ENCODE assay signal across 22 cellular contexts in the genomic region with DNA sequence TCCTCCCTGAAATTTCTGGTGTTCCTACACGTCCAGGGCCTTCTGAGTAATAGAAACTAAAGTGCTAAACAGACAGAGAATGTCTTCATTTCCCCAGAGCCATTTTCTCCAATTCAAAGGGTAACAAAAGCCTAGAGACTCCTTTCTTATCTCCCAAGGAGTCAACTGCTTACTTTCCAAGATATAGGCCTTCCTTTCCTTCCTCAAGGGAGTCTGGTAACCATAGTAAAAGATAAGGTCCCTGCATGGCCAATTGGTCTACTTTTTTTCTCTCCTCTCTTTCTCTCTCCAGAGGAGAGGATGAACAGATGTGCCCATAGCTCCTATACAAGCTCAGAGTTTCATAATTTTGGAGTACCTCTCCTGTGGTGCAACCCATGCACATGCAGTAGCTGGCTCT.
"Had no signal": no experiment of that assay in that cellular context is flagged by ENCODE, and none has a peak within 500 bp of the region (broad histone marks: within the 10 kb centered on the region; RNA-seq: fewer than 3 reads in every experiment).

No MANE protein-coding gene starts in this region.

- H3K4me1 ChIP-seq: left lung, prostate gland, right atrium auricular region, suprapubic skin, vagina had no signal

- H3K27me3 Mint-ChIP-seq: naive thymus-derived CD4-positive, alpha-beta T cell; stimulated activated naive CD8-positive, alpha-beta T cell treated with anti-CD3 and anti-CD28 coated beads, Interleukin-15, amount 100 ng/mL, for 72 hours had no signal

- H3K27ac Mint-ChIP-seq: naive thymus-derived CD4-positive, alpha-beta T cell; nephron progenitor cell; stimulated activated naive CD8-positive, alpha-beta T cell treated with anti-CD3 and anti-CD28 coated beads, Interleukin-15, amount 100 ng/mL, for 72 hours had no signal

- H3K9me3 ChIP-seq: esophagus muscularis mucosa, prostate gland, right atrium auricular region, suprapubic skin, vagina had no signal

- DNase-seq: dorsolateral prefrontal cortex; effector CD4-positive, alpha-beta T cell; hypothalamus; left lung; mesenchymal stem cell; midbrain; naive thymus-derived CD4-positive, alpha-beta T cell; nephron progenitor cell; nucleus accumbens; stimulated activated CD4-positive, alpha-beta T cell treated with anti-CD3 and anti-CD28 coated beads, Interleukin-12 subunit alpha, Interleukin-12 subunit beta, amount 100 ng/mL, for 4 hours; stimulated activated CD4-positive, alpha-beta T cell treated with anti-CD3 and anti-CD28 coated beads, Interleukin-1b, Interleukin-23, amount 100 ng/mL, for 48 hours; stimulated activated CD4-positive, alpha-beta T cell treated with anti-CD3 and anti-CD28 coated beads, Interleukin-4, amount 100 ng/mL, for 1 hour; stimulated activated CD8-positive, alpha-beta memory T cell treated with anti-CD3 and anti-CD28 coated beads, Interleukin-4, amount 100 ng/mL, for 48 hours; stimulated activated naive CD4-positive, alpha-beta T cell; stimulated activated naive CD8-positive, alpha-beta T cell treated with anti-CD3 and anti-CD28 coated beads, Interleukin-15, amount 100 ng/mL, for 72 hours; trophoblast cell had no signal

- H3K4me3 ChIP-seq: dorsolateral prefrontal cortex, esophagus muscularis mucosa, left lung, prostate gland, right atrium auricular region, smooth muscle cell, suprapubic skin, vagina had no signal

- H3K27ac ChIP-seq: dorsolateral prefrontal cortex, esophagus muscularis mucosa, left lung, prostate gland, right atrium auricular region, suprapubic skin, vagina had no signal

- H3K4me3 Mint-ChIP-seq: naive thymus-derived CD4-positive, alpha-beta T cell; nephron progenitor cell; stimulated activated naive CD8-positive, alpha-beta T cell treated with anti-CD3 and anti-CD28 coated beads, Interleukin-15, amount 100 ng/mL, for 72 hours had no signal

- H3K4me2 ChIP-seq: smooth muscle cell had no signal

- H3K4me1 Mint-ChIP-seq: nephron progenitor cell; stimulated activated naive CD8-positive, alpha-beta T cell treated with anti-CD3 and anti-CD28 coated beads, Interleukin-15, amount 100 ng/mL, for 72 hours had no signal

- H3K36me3 ChIP-seq: prostate gland, right atrium auricular region, vagina had no signal

- H3K27me3 ChIP-seq: dorsolateral prefrontal cortex, esophagus muscularis mucosa, left lung, right atrium auricular region, suprapubic skin, vagina had no signal
